ENCODE assay signal across 19 cellular contexts in the genomic region with DNA sequence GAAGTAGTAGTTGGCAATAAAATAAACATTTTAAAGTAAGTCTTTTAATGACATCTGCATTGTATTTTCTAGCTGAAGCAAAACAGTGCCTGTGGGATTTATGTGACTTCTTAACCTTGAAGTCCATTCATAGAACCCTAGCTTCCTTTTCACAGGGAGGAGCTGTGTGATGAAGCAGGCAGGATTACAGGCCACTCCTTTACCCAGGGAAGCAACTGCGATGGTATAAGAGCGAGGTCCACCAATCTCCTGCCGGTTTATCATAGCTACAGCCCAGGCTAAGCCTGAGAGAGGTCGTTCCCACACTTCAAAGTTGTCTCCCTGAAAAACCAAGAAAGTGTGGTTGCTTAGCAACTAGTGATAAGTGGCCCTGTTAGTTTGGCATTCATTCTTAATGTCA. TPM values are rescaled to one million over a fixed set of nuclear protein-coding genes. Genes with fewer than 3 reads are reported as not detected.
DNase-seq lines count a peak whose midpoint lies in the region; ATAC-seq, FAIRE-seq and TF ChIP-seq lines count a peak whose summit lies in the region.
"Had no signal": no experiment of that assay in that cellular context is flagged by ENCODE, and none has a peak within 500 bp of the region (broad histone marks: within the 10 kb centered on the region; RNA-seq: fewer than 3 reads in every experiment).

No MANE protein-coding gene starts in this region.

- H3K4me1 ChIP-seq in astrocyte (ENCODE audit: insufficient read depth, low read length), result no peaks in the 10 kb centered on the region
- H3K4me1 ChIP-seq: Peyer's patch had no signal

- H4K20me1 ChIP-seq in astrocyte (ENCODE audit: insufficient read depth, low read length), result peaks cover 14% of the 10 kb centered on the region

- ATAC-seq in activated T-cell treated with anti-CD3 and anti-CD28 coated beads, Interleukin-2, amount 50 U/mL, for 72 hours (replicated peaks in 1 of 2), result no peak
- ATAC-seq in HG03175 (IDR thresholded peaks at IDR 0.05; ENCODE audit: unreplicated experiment), result no peak
- ATAC-seq: left ventricle myocardium superior, T-cell had no signal

- H2AFZ ChIP-seq in astrocyte (ENCODE audit: low read depth, low read length), result no peak overlapping the region

- FAIRE-seq in astrocyte (lab: Jason Lieb, UNC), result no peak
- FAIRE-seq: colon had no signal

- H3K27ac ChIP-seq in astrocyte (ENCODE audit: low read depth, low read length), result no peak overlapping the region
- H3K27ac ChIP-seq: KMS-11, Peyer's patch had no signal

- no peaks in the 10 kb centered on the region for H3K9me3 Mint-ChIP-seq in activated T-cell treated with anti-CD3 and anti-CD28 coated beads, Interleukin-2, amount 50 U/mL, for 72 hours
- no peaks in the 10 kb centered on the region for H3K9me3 Mint-ChIP-seq in astrocyte (ENCODE audit: unreplicated experiment)
- H3K9me3 Mint-ChIP-seq: T-cell had no signal

- H3K4me1 Mint-ChIP-seq in activated T-cell treated with anti-CD3 and anti-CD28 coated beads, Interleukin-2, amount 50 U/mL, for 72 hours (ENCODE audit: low read depth), result peaks cover 6% of the 10 kb centered on the region
- H3K4me1 Mint-ChIP-seq in astrocyte (ENCODE audit: low read depth, unreplicated experiment), result peaks cover 4% of the 10 kb centered on the region
- H3K4me1 Mint-ChIP-seq: nephron had no signal

- no peak overlapping the region for H3K4me3 Mint-ChIP-seq in activated T-cell treated with anti-CD3 and anti-CD28 coated beads, Interleukin-2, amount 50 U/mL, for 72 hours
- no peak overlapping the region for H3K4me3 Mint-ChIP-seq in astrocyte (ENCODE audit: unreplicated experiment)
- H3K4me3 Mint-ChIP-seq: nephron, T-cell had no signal

- DNase-seq in activated T-cell treated with anti-CD3 and anti-CD28 coated beads, Interleukin-2, amount 50 U/mL, for 72 hours, result no peak
- no peak for DNase-seq in activated T-cell treated with anti-CD3 and anti-CD28 coated beads for 4 hours
- DNase-seq in astrocyte (ENCODE audit: low read depth), result peak; percentile 6
- DNase-seq in renal cortical epithelial cell (ENCODE audit: low read depth), result peak; percentile 75
- DNase-seq in Ammon's horn (ENCODE audit: low spot score), result no peak
- DNase-seq: activated CD4-positive, alpha-beta T cell treated with anti-CD3 and anti-CD28 coated beads for 1 hour; activated T-cell treated with anti-CD3 and anti-CD28 coated beads, Interleukin-2, amount 50 U/mL, for 1 hour; DMS153; H7; hypothalamus; left ventricle myocardium superior; NCI-H1436; NCI-H524; Peyer's patch; T-cell had no signal

- H3K4me3 ChIP-seq in astrocyte (ENCODE audit: insufficient read depth, low read depth, low read length), result no peak overlapping the region
- H3K4me3 ChIP-seq: Peyer's patch had no signal

- H3K27me3 ChIP-seq in astrocyte (ENCODE audit: insufficient read depth, low read length), result no peaks in the 10 kb centered on the region
- H3K27me3 ChIP-seq: Peyer's patch had no signal

- peaks cover 10 to 24% of the 10 kb centered on the region in 2 donors for H3K36me3 Mint-ChIP-seq in activated T-cell treated with anti-CD3 and anti-CD28 coated beads, Interleukin-2, amount 50 U/mL, for 72 hours (ENCODE audit: insufficient read depth in 2 of 2)
- H3K36me3 Mint-ChIP-seq in astrocyte (ENCODE audit: low read depth, unreplicated experiment), result no peaks in the 10 kb centered on the region

- H3K27me3 Mint-ChIP-seq in activated T-cell treated with anti-CD3 and anti-CD28 coated beads, Interleukin-2, amount 50 U/mL, for 72 hours (ENCODE audit: low read depth), result no peaks in the 10 kb centered on the region
- no peaks in the 10 kb centered on the region for H3K27me3 Mint-ChIP-seq in astrocyte (ENCODE audit: low read depth, unreplicated experiment)

- H3K27ac Mint-ChIP-seq in activated T-cell treated with anti-CD3 and anti-CD28 coated beads, Interleukin-2, amount 50 U/mL, for 72 hours, result peak overlapping the region; percentile 38
- no peak overlapping the region for H3K27ac Mint-ChIP-seq in astrocyte (ENCODE audit: unreplicated experiment)
- H3K27ac Mint-ChIP-seq: nephron, T-cell had no signal

- TF ChIP-seq CTCF in astrocyte (IDR thresholded peaks at IDR 0.05; ENCODE audit: insufficient read depth, low read depth, low read length), result no peak

- peaks cover 11% of the 10 kb centered on the region for H3K36me3 ChIP-seq in astrocyte (ENCODE audit: insufficient read depth, low read length)
- H3K36me3 ChIP-seq: Peyer's patch had no signal

- peaks cover 7% of the 10 kb centered on the region for H3K79me2 ChIP-seq in astrocyte (ENCODE audit: insufficient read depth, low read length)

- no peak overlapping the region for H3K9ac ChIP-seq in astrocyte (ENCODE audit: low read length)
- H3K9ac ChIP-seq: KMS-11 had no signal

- no peak overlapping the region for H3K4me2 ChIP-seq in astrocyte (ENCODE audit: low read length)
- H3K4me2 ChIP-seq: KMS-11 had no signal

- H3K9me3 ChIP-seq in astrocyte (ENCODE audit: insufficient read depth, low read depth, low read length), result no peaks in the 10 kb centered on the region
- H3K9me3 ChIP-seq: Peyer's patch had no signal

RNA-seq across cellular contexts. Expression of a gene that starts 7.0 kb away (rescaled TPM):
- 100 to 1,000 TPM; 221 to 294 TPM for total RNA-seq in activated T-cell treated with anti-CD3 and anti-CD28 coated beads, Interleukin-2, amount 50 U/mL, for 72 hours
- total RNA-seq in astrocyte (185 and 186 TPM in 2 replicates), renal cortical epithelial cell (807 and 955 TPM in 2 replicates)

RNA-seq across cellular contexts. Expression of a gene that starts 9.9 kb away (rescaled TPM):
- 10 to 100 TPM; 43.7 to 48.1 TPM for total RNA-seq in activated T-cell treated with anti-CD3 and anti-CD28 coated beads, Interleukin-2, amount 50 U/mL, for 72 hours
- total RNA-seq in astrocyte, result 48.0 and 51.9 TPM in 2 replicates
- 44.4 and 81.1 TPM in 2 replicates for total RNA-seq in renal cortical epithelial cell

RNA-seq across cellular contexts. Expression of a gene that starts 10.2 kb away (rescaled TPM):
- total RNA-seq in activated T-cell treated with anti-CD3 and anti-CD28 coated beads, Interleukin-2, amount 50 U/mL, for 72 hours, result 10 to 100 TPM; 15.0 to 17.8 TPM
- total RNA-seq in astrocyte, result 47.5 and 48.9 TPM in 2 replicates
- total RNA-seq in renal cortical epithelial cell, result 99.3 and 123 TPM in 2 replicates

RNA-seq across cellular contexts. Expression of a gene that starts 11.8 kb away (rescaled TPM):
- 1 to 10 TPM; 1.7 to 1.9 TPM for total RNA-seq in activated T-cell treated with anti-CD3 and anti-CD28 coated beads, Interleukin-2, amount 50 U/mL, for 72 hours
- total RNA-seq in astrocyte, result 0.43 and 0.79 TPM in 2 replicates
- not detected in 2 replicates for total RNA-seq in renal cortical epithelial cell

RNA-seq across cellular contexts. Expression of a gene that starts 49.2 kb away (rescaled TPM):
- 10 to 100 TPM; 13.8 to 15.7 TPM for total RNA-seq in activated T-cell treated with anti-CD3 and anti-CD28 coated beads, Interleukin-2, amount 50 U/mL, for 72 hours
- total RNA-seq in astrocyte (16.7 and 18.5 TPM in 2 replicates), renal cortical epithelial cell (1.2 and 10.7 TPM in 2 replicates)

Comparison
In these comparisons a context has a peak if more than half of its experiments do, and no peak if none do; other contexts are left out.
1. DNase-seq: peak in astrocyte (single experiment) and renal cortical epithelial cell (single experiment); none in activated T-cell treated with anti-CD3 and anti-CD28 coated beads, Interleukin-2, amount 50 U/mL, for 72 hours (0 of 2), activated T-cell treated with anti-CD3 and anti-CD28 coated beads for 4 hours (single experiment) and Ammon's horn (single experiment).